ENCODE assay signal across 26 cellular contexts in genomic region chr11:93613432-93613831, GRCh38.
"Had no signal": no experiment of that assay in that cellular context is flagged by ENCODE, and none has a peak within 500 bp of the region (broad histone marks: within the 10 kb centered on the region; RNA-seq: fewer than 3 reads in every experiment).

No MANE protein-coding gene starts in this region.

- H3K9me3 ChIP-seq: ascending aorta, body of pancreas, breast epithelium had no signal

- H3K36me3 ChIP-seq: ascending aorta, brain microvascular endothelial cell, breast epithelium had no signal

- DNase-seq: activated CD4-positive, alpha-beta memory T cell treated with anti-CD3 and anti-CD28 coated beads for 36 hours; activated CD4-positive, alpha-beta T cell treated with anti-CD3 and anti-CD28 coated beads for 1 hour; activated CD4-positive, alpha-beta T cell treated with anti-CD3 and anti-CD28 coated beads for 36 hours; activated CD4-positive, alpha-beta T cell treated with anti-CD3 and anti-CD28 coated beads, Interleukin-2, amount 10 ng/mL, durations not matched to agents 24 days and 14 days; activated CD4-positive, alpha-beta T cell treated with anti-CD3 and anti-CD28 coated beads, Interleukin-2, amount 50 U/mL, for 1 hour; activated CD4-positive, alpha-beta T cell treated with anti-CD3 and anti-CD28 coated beads, Interleukin-2, amount 50 U/mL, for 4 hours; activated CD4-positive, CD25-positive, alpha-beta regulatory T cell; activated CD8-positive, alpha-beta memory T cell treated with anti-CD3 and anti-CD28 coated beads, Interleukin-2, amount 50 U/mL, for 48 hours; activated CD8-positive, alpha-beta T cell treated with anti-CD3 and anti-CD28 coated beads for 36 hours; activated effector memory CD4-positive, alpha-beta T cell treated with Interleukin-2 at 50 U/mL for 16 hours; activated gamma-delta T cell; activated naive CD4-positive, alpha-beta T cell treated with anti-CD3 and anti-CD28 coated beads, Interleukin-2, amount 10 ng/mL, durations not matched to agents 7 days and 5 days; activated naive CD4-positive, alpha-beta T cell treated with Interleukin-2 at 50 U/mL for 16 hours; activated naive CD8-positive, alpha-beta T cell treated with anti-CD3 and anti-CD28 coated beads, Interleukin-2, amount 10 ng/mL, durations not matched to agents 7 days and 5 days; activated naive CD8-positive, alpha-beta T cell treated with anti-CD3 and anti-CD28 coated beads, Interleukin-2, amount 50 U/mL, for 24 hours; activated T-cell treated with anti-CD3 and anti-CD28 coated beads, Interleukin-2, amount 50 U/mL, for 24 hours; activated T-cell treated with anti-CD3 and anti-CD28 coated beads, Interleukin-2, amount 50 U/mL, for 48 hours; amygdala; anterior cingulate cortex; body of pancreas; brain microvascular endothelial cell; central memory CD4-positive, alpha-beta T cell; T-helper 1 cell; T-helper 9 cell had no signal

- H3K27me3 ChIP-seq: ascending aorta, body of pancreas, brain microvascular endothelial cell, breast epithelium had no signal

- H3K4me1 ChIP-seq: ascending aorta, breast epithelium had no signal

- H3K27ac ChIP-seq: ascending aorta, brain microvascular endothelial cell, breast epithelium had no signal

- H3K4me3 ChIP-seq: ascending aorta, body of pancreas, breast epithelium had no signal
